Comparison of ENCODE assay signal across 23 cellular contexts in genomic region chr22:26514419-26515161, GRCh38. TPM values are rescaled to one million over a fixed set of nuclear protein-coding genes. Genes with fewer than 3 reads are reported as not detected.
DNase-seq lines count a peak whose midpoint lies in the region; ATAC-seq and TF ChIP-seq lines count a peak whose summit lies in the region.
"Had no signal": no experiment of that assay in that cellular context is flagged by ENCODE, and none has a peak within 500 bp of the region (broad histone marks: within the 10 kb centered on the region; RNA-seq: fewer than 3 reads in every experiment).

No MANE protein-coding gene starts in this region.

- peaks cover 11% of the 10 kb centered on the region; the same call in 1 of the 2 replicates for H3K4me1 ChIP-seq in PC-3 (ENCODE audit: insufficient read depth, low read length)
- peaks cover 26% of the 10 kb centered on the region for H3K4me1 ChIP-seq in CD8-positive, alpha-beta memory T cell (ENCODE audit: insufficient read depth, low read length)
- H3K4me1 ChIP-seq: SJCRH30 had no signal

- no peaks in the 10 kb centered on the region for H4K20me1 ChIP-seq in PC-3 (ENCODE audit: low read length)

- no peak overlapping the region for H2AFZ ChIP-seq in PC-3 (ENCODE audit: low read length)

- H3K4me3 Mint-ChIP-seq in stimulated activated naive CD8-positive, alpha-beta T cell treated with anti-CD3 and anti-CD28 coated beads, Interleukin-15, Interleukin-2, amounts not matched to agents 100 ng/mL and 50 ng/mL, for 24 hours, result peak overlapping the region; percentile 100
- peak overlapping the region in 3 of 5 donors; percentile 21 to 55 (median 38) for H3K4me3 Mint-ChIP-seq in immature natural killer cell
- no peak overlapping the region for H3K4me3 Mint-ChIP-seq in activated CD4-positive, alpha-beta memory T cell treated with anti-CD3 and anti-CD28 coated beads for 36 hours
- H3K4me3 Mint-ChIP-seq in CD8-positive, alpha-beta memory T cell, result peak overlapping the region in 3 of 7 donors; percentile 36 to 99 (median 39)

- POLR2A ChIA-PET in PC-3 (lab: Charles Lee; ENCODE audit: unreplicated experiment), result no interaction called here
- POLR2A ChIA-PET in activated CD4-positive, alpha-beta memory T cell treated with anti-CD3 and anti-CD28 coated beads for 36 hours (lab: Charles Lee), result no interaction called here
- POLR2A ChIA-PET in CD8-positive, alpha-beta memory T cell (lab: Charles Lee), result interaction anchor here (0.6 to 0.7 kb wide), 2 partner anchors 70 to 144 kb away, joined by 3 to 4 read pairs; no protein-coding TSS in a partner anchor

- CTCF ChIA-PET in PC-3 (lab: Charles Lee), result no interaction called here
- CTCF ChIA-PET in activated CD4-positive, alpha-beta memory T cell treated with anti-CD3 and anti-CD28 coated beads for 36 hours (lab: Charles Lee), result interaction anchor here (1.3 to 1.4 kb wide), 2 partner anchors 12 to 53 kb away, joined by 3 to 5 read pairs; no protein-coding TSS in a partner anchor
- CTCF ChIA-PET in CD8-positive, alpha-beta memory T cell (lab: Charles Lee), result interaction anchor here (1.0 to 1.2 kb wide), 3 partner anchors 11 to 143 kb away, joined by 3 to 5 read pairs (median 3); partner anchors contain the start of genes HPS4, MIAT and SRRD

- BruUV-seq in PC-3 (replicated peaks; lab: Mats Ljungman, UMichigan), result no TSS peak

- H3K9me2 ChIP-seq in PC-3 (replicated peaks; ENCODE audit: low read length), result no peaks in the 10 kb centered on the region

- peaks cover 38% of the 10 kb centered on the region for H3K4me1 Mint-ChIP-seq in stimulated activated naive CD8-positive, alpha-beta T cell treated with anti-CD3 and anti-CD28 coated beads, Interleukin-15, Interleukin-2, amounts not matched to agents 100 ng/mL and 50 ng/mL, for 24 hours (ENCODE audit: low read depth)
- peaks cover 38 to 55% of the 10 kb centered on the region in 2 donors for H3K4me1 Mint-ChIP-seq in immature natural killer cell
- H3K4me1 Mint-ChIP-seq in activated CD4-positive, alpha-beta memory T cell treated with anti-CD3 and anti-CD28 coated beads for 36 hours (ENCODE audit: low read depth), result peaks cover 37% of the 10 kb centered on the region
- peaks cover 39 to 41% (median 40%) of the 10 kb centered on the region in 3 donors for H3K4me1 Mint-ChIP-seq in CD8-positive, alpha-beta memory T cell

- no peaks in the 10 kb centered on the region for H3K9me3 ChIP-seq in PC-3 (ENCODE audit: low read length)
- no peaks in the 10 kb centered on the region for H3K9me3 ChIP-seq in CD8-positive, alpha-beta memory T cell (ENCODE audit: low read length)
- H3K9me3 ChIP-seq: heart left ventricle, SJCRH30, uterus had no signal

- H3K9ac ChIP-seq in PC-3 (ENCODE audit: low read length), result no peak overlapping the region

- no peaks in the 10 kb centered on the region for H3K27me3 ChIP-seq in PC-3 (ENCODE audit: low read length)
- no peaks in the 10 kb centered on the region for H3K27me3 ChIP-seq in CD8-positive, alpha-beta memory T cell (ENCODE audit: insufficient read depth, low read length, poor library complexity, severe bottlenecking)
- H3K27me3 ChIP-seq: heart left ventricle, SJCRH30, uterus had no signal

- no peak overlapping the region for H3K4me3 ChIP-seq in PC-3 (ENCODE audit: low read length)
- no peak overlapping the region for H3K4me3 ChIP-seq in CD8-positive, alpha-beta memory T cell (ENCODE audit: low read length)
- H3K4me3 ChIP-seq: heart left ventricle, SJCRH30, uterus had no signal

- no peaks in the 10 kb centered on the region for H3K9me3 Mint-ChIP-seq in stimulated activated naive CD8-positive, alpha-beta T cell treated with anti-CD3 and anti-CD28 coated beads, Interleukin-15, Interleukin-2, amounts not matched to agents 100 ng/mL and 50 ng/mL, for 24 hours
- H3K9me3 Mint-ChIP-seq in immature natural killer cell, result no peaks in the 10 kb centered on the region
- H3K9me3 Mint-ChIP-seq in activated CD4-positive, alpha-beta memory T cell treated with anti-CD3 and anti-CD28 coated beads for 36 hours, result no peaks in the 10 kb centered on the region
- no peaks in the 10 kb centered on the region for H3K9me3 Mint-ChIP-seq in CD8-positive, alpha-beta memory T cell
- H3K9me3 Mint-ChIP-seq: activated CD4-positive, alpha-beta T cell treated with anti-CD3 and anti-CD28 coated beads, Interleukin-2, amount 10 ng/mL, durations not matched to agents 7 days and 5 days; CD4-positive, alpha-beta memory T cell; naive B cell had no signal

- intact Hi-C loops in PC-3 (cut with micrococcal nuclease), result loop anchor here (10.0 kb wide), 1 partner anchor 70 kb away; no protein-coding TSS in a partner anchor
- intact Hi-C loops in activated CD4-positive, alpha-beta memory T cell treated with anti-CD3 and anti-CD28 coated beads for 36 hours (cut with micrococcal nuclease), result no loop called here

- no peaks in the 10 kb centered on the region for H3K27me3 Mint-ChIP-seq in stimulated activated naive CD8-positive, alpha-beta T cell treated with anti-CD3 and anti-CD28 coated beads, Interleukin-15, Interleukin-2, amounts not matched to agents 100 ng/mL and 50 ng/mL, for 24 hours
- peaks cover 0 to 18% (median 4%) of the 10 kb centered on the region in 3 donors for H3K27me3 Mint-ChIP-seq in immature natural killer cell (ENCODE audit: low read depth in 3 of 3)
- no peaks in the 10 kb centered on the region for H3K27me3 Mint-ChIP-seq in activated CD4-positive, alpha-beta memory T cell treated with anti-CD3 and anti-CD28 coated beads for 36 hours
- no peaks in the 10 kb centered on the region for H3K27me3 Mint-ChIP-seq in CD8-positive, alpha-beta memory T cell
- H3K27me3 Mint-ChIP-seq: activated CD4-positive, alpha-beta T cell treated with anti-CD3 and anti-CD28 coated beads, Interleukin-2, amount 10 ng/mL, durations not matched to agents 7 days and 5 days; CD4-positive, alpha-beta memory T cell; naive B cell had no signal

- TF ChIP-seq CTCF in PC-3 (conservative IDR thresholded peaks at IDR 0.05; ENCODE audit: low read depth, low read length), result no peak

- ATAC-seq in stimulated activated naive CD8-positive, alpha-beta T cell treated with anti-CD3 and anti-CD28 coated beads, Interleukin-15, Interleukin-2, amounts not matched to agents 100 U/mL and 50 U/mL, for 24 hours, result no peak
- no peak for ATAC-seq in PC-3
- ATAC-seq: heart left ventricle, sciatic nerve had no signal

- H3K27ac Mint-ChIP-seq in stimulated activated naive CD8-positive, alpha-beta T cell treated with anti-CD3 and anti-CD28 coated beads, Interleukin-15, Interleukin-2, amounts not matched to agents 100 ng/mL and 50 ng/mL, for 24 hours, result no peak overlapping the region
- H3K27ac Mint-ChIP-seq in immature natural killer cell, result peak overlapping the region in 3 of 6 donors; percentile 37 to 83 (median 65)
- H3K27ac Mint-ChIP-seq in activated CD4-positive, alpha-beta memory T cell treated with anti-CD3 and anti-CD28 coated beads for 36 hours, result no peak overlapping the region
- H3K27ac Mint-ChIP-seq in CD8-positive, alpha-beta memory T cell, result peak overlapping the region in 3 of 8 donors; percentile 22 to 57 (median 48)
- H3K27ac Mint-ChIP-seq: activated CD4-positive, alpha-beta T cell treated with anti-CD3 and anti-CD28 coated beads, Interleukin-2, amount 10 ng/mL, durations not matched to agents 7 days and 5 days had no signal

- H3F3A ChIP-seq in PC-3 (ENCODE audit: low read length, unreplicated experiment), result no peaks in the 10 kb centered on the region

- no peaks in the 10 kb centered on the region; the same call in 1 of the 2 replicates for H3K36me3 ChIP-seq in PC-3 (ENCODE audit: low read depth, low read length)
- peaks cover 10% of the 10 kb centered on the region for H3K36me3 ChIP-seq in CD8-positive, alpha-beta memory T cell (ENCODE audit: insufficient read depth, low read length)
- H3K36me3 ChIP-seq: SJCRH30, uterus had no signal

- no peak overlapping the region for H3K27ac ChIP-seq in PC-3 (ENCODE audit: low read length)
- no peak overlapping the region for H3K27ac ChIP-seq in CD8-positive, alpha-beta memory T cell (ENCODE audit: low read depth, low read length)
- H3K27ac ChIP-seq: heart left ventricle, SJCRH30, uterus had no signal

- peak overlapping the region; percentile 83; the same call in 1 of the 2 replicates for H3K4me2 ChIP-seq in PC-3 (ENCODE audit: low read length)

- H3K79me2 ChIP-seq in PC-3 (ENCODE audit: low read length), result peaks cover 36% of the 10 kb centered on the region

- peaks cover 17% of the 10 kb centered on the region for H3K36me3 Mint-ChIP-seq in stimulated activated naive CD8-positive, alpha-beta T cell treated with anti-CD3 and anti-CD28 coated beads, Interleukin-15, Interleukin-2, amounts not matched to agents 100 ng/mL and 50 ng/mL, for 24 hours (ENCODE audit: low read depth)
- peaks cover 4 to 8% (median 6%) of the 10 kb centered on the region in 3 donors for H3K36me3 Mint-ChIP-seq in immature natural killer cell
- peaks cover 4% of the 10 kb centered on the region for H3K36me3 Mint-ChIP-seq in activated CD4-positive, alpha-beta memory T cell treated with anti-CD3 and anti-CD28 coated beads for 36 hours
- peaks cover 0 to 26% (median 8%) of the 10 kb centered on the region in 3 donors for H3K36me3 Mint-ChIP-seq in CD8-positive, alpha-beta memory T cell
- H3K36me3 Mint-ChIP-seq: naive B cell had no signal

- DNase-seq in stimulated activated naive CD8-positive, alpha-beta T cell treated with anti-CD3 and anti-CD28 coated beads, Interleukin-15, Interleukin-2, amounts not matched to agents 100 U/mL and 50 U/mL, for 24 hours, result no peak
- DNase-seq in PC-3 (no peak), immature natural killer cell (no peak), NCI-H446 treated with DMSO at 0.1 percent for 48 hours (lab: John Stamatoyannopoulos, UW) (no peak), NCI-H1436 (lab: John Stamatoyannopoulos, UW) (no peak)
- no peak for DNase-seq in activated CD4-positive, alpha-beta memory T cell treated with anti-CD3 and anti-CD28 coated beads for 36 hours
- DNase-seq in CD8-positive, alpha-beta memory T cell, result no peak
- DNase-seq: activated CD4-positive, alpha-beta T cell treated with anti-CD3 and anti-CD28 coated beads, Interleukin-2, amount 10 ng/mL, durations not matched to agents 7 days and 5 days; activated effector memory CD4-positive, alpha-beta T cell treated with anti-CD3 and anti-CD28 coated beads, Interleukin-2, amount 50 U/mL, for 16 hours; caudate nucleus; CD4-positive, alpha-beta memory T cell; heart left ventricle; Kasumi-1; left colon; naive B cell; NCI-H1092; NCI-H2029 treated with DMSO at 0.1 percent for 48 hours; NCI-H345; SJCRH30; T-helper 2 cell; uterus had no signal

RNA-seq across cellular contexts. Expression of gene TFIP11, which starts 2.3 kb away (rescaled TPM):
- 22.4 and 33.5 TPM in 2 replicates for total RNA-seq in PC-3 (2014; rRNA removed)
- polyA plus RNA-seq in immature natural killer cell, result 10 to 100 TPM; 16.3 to 59.9 (median 18.0) TPM
- 10 to 100 TPM; 41.1 to 43.0 TPM for total RNA-seq in activated CD4-positive, alpha-beta memory T cell treated with anti-CD3 and anti-CD28 coated beads for 36 hours
- total RNA-seq in CD8-positive, alpha-beta memory T cell, result 10 to 100 TPM; 53.9 to 58.8 TPM
- 41.5 TPM for polyA plus RNA-seq in CD8-positive, alpha-beta memory T cell

RNA-seq across cellular contexts. Expression of gene SRRD, which starts 30.9 kb away (rescaled TPM):
- total RNA-seq in PC-3 (2014; rRNA removed), result 17.6 and 21.1 TPM in 2 replicates
- polyA plus RNA-seq in immature natural killer cell, result 10 to 100 TPM; 17.5 to 34.3 (median 27.6) TPM
- total RNA-seq in activated CD4-positive, alpha-beta memory T cell treated with anti-CD3 and anti-CD28 coated beads for 36 hours, result 10 to 100 TPM; 20.6 to 22.0 TPM
- total RNA-seq in CD8-positive, alpha-beta memory T cell, result 10 to 100 TPM; 32.8 to 33.3 TPM
- 28.5 TPM for polyA plus RNA-seq in CD8-positive, alpha-beta memory T cell

RNA-seq across cellular contexts. Expression of gene HPS4, which starts 31.0 kb away (rescaled TPM):
- 15.9 and 19.9 TPM in 2 replicates for total RNA-seq in PC-3 (2014; rRNA removed)
- 10 to 100 TPM in 1 of 3 donors, 1 to 10 TPM in 2; 5.0 to 13.3 (median 8.2) TPM for polyA plus RNA-seq in immature natural killer cell
- 10 to 100 TPM; 41.7 to 44.3 TPM for total RNA-seq in activated CD4-positive, alpha-beta memory T cell treated with anti-CD3 and anti-CD28 coated beads for 36 hours
- total RNA-seq in CD8-positive, alpha-beta memory T cell, result 10 to 100 TPM; 36.7 to 36.8 TPM
- polyA plus RNA-seq in CD8-positive, alpha-beta memory T cell, result 18.9 TPM
